In genomic region chr10:69439350-69439739, GRCh38 we compare ENCODE assay signal across 9 cellular contexts. TPM values are rescaled to one million over a fixed set of nuclear protein-coding genes. Genes with fewer than 3 reads are reported as not detected.
DNase-seq lines count a peak whose midpoint lies in the region; ATAC-seq and TF ChIP-seq lines count a peak whose summit lies in the region.
"Had no signal": no experiment of that assay in that cellular context is flagged by ENCODE, and none has a peak within 500 bp of the region (broad histone marks: within the 10 kb centered on the region; RNA-seq: fewer than 3 reads in every experiment).

No MANE protein-coding gene starts in this region.

- TF ChIP-seq EP300 in tibial nerve (IDR thresholded peaks at IDR 0.05): no peak

- ATAC-seq in GM18909 (IDR thresholded peaks at IDR 0.05; ENCODE audit: poor library complexity, unreplicated experiment): no peak

- peaks cover 0 to 14% (median 4%) of the 10 kb centered on the region in 4 donors for H3K4me1 ChIP-seq in tibial nerve

- H3K4me3 ChIP-seq in NB4 (ENCODE audit: low read depth, low read length) (no peak overlapping the region), dorsolateral prefrontal cortex (no peak overlapping the region), tibial nerve (no peak overlapping the region)

- TF ChIP-seq POLR2A in NB4 (IDR thresholded peaks at IDR 0.05; ENCODE audit: extremely low read depth, insufficient read length) (no peak), tibial nerve (IDR thresholded peaks at IDR 0.05) (no peak)

- DNase-seq in CD1c-positive myeloid dendritic cell (ENCODE audit: extremely low spot score): peak; percentile 28
- DNase-seq in NB4 (ENCODE audit: low read depth): peak; percentile 39
- peak; percentile 50 to 88 (median 66) for DNase-seq in dorsolateral prefrontal cortex
- DNase-seq in myocyte (ENCODE audit: low read depth): peak; percentile 98
- DNase-seq in tibial nerve (ENCODE audit: low spot score in 2 of 2): no peak
- no peak for DNase-seq in activated T-cell treated with anti-CD3 and anti-CD28 coated beads, Interleukin-2, amount 50 U/mL, for 48 hours
- DNase-seq in stimulated activated CD4-positive, alpha-beta T cell treated with anti-CD3 and anti-CD28 coated beads, Interleukin-4, amount 100 ng/mL, for 24 hours: no peak

- H3K36me3 ChIP-seq in tibial nerve: no peaks in the 10 kb centered on the region

- intact Hi-C loops in dorsolateral prefrontal cortex (cut with DNase I): no loop called here

- no peaks in the 10 kb centered on the region for H3K9me3 ChIP-seq in tibial nerve

- peak overlapping the region in 1 of 59 donors; percentile 77 for H3K27ac ChIP-seq in dorsolateral prefrontal cortex
- no peak overlapping the region for H3K27ac ChIP-seq in tibial nerve

- WGBS in tibial nerve, 2 donors: 53 to 70% methylated on average over 5 of the region's 5 CpGs

- no peak for TF ChIP-seq CTCF in NB4 (IDR thresholded peaks at IDR 0.05; ENCODE audit: low read depth, low read length)
- TF ChIP-seq CTCF in dorsolateral prefrontal cortex (IDR thresholded peaks at IDR 0.05 in 54 of 56, conservative IDR thresholded peaks at IDR 0.05 in 2 of 56; ENCODE audit: low read depth in 1 of 56, partially characterized antibody in 56 of 56): peak in 6 of 56 donors; percentile 11 to 52 (median 26)
- TF ChIP-seq CTCF in tibial nerve (IDR thresholded peaks at IDR 0.05): no peak

- peaks cover 0 to 5% (median 0%) of the 10 kb centered on the region in 45 donors for H3K27me3 ChIP-seq in dorsolateral prefrontal cortex
- H3K27me3 ChIP-seq in tibial nerve: no peaks in the 10 kb centered on the region

RNA-seq across cellular contexts. Expression of gene TSPAN15, which starts 11.9 kb away (rescaled TPM):
- total RNA-seq in dorsolateral prefrontal cortex: 100 to 1,000 TPM in 10 of 120 experiments, 10 to 100 TPM in 109, 1 to 10 TPM in 1; 8.7 to 188 (median 44.2) TPM
- total RNA-seq in myocyte: 5.5 and 13.2 TPM in 2 replicates
- polyA plus RNA-seq in myocyte (2012): 4.9 TPM
- 100 to 1,000 TPM in 1 of 4 donors, 10 to 100 TPM in 3; 46.9 to 117 (median 92.7) TPM for total RNA-seq in tibial nerve

RNA-seq across cellular contexts. Expression of gene TACR2, which starts 22.6 kb away (rescaled TPM):
- total RNA-seq in dorsolateral prefrontal cortex: 1 to 10 TPM in 27 of 120 experiments, under 1 TPM in 86, not detected in 7; 0.20 to 2.4 (median 0.75) TPM
- total RNA-seq in myocyte: 0.08 TPM in 1 of 2 replicates, not detected in the other
- polyA plus RNA-seq in myocyte (2012): 1.8 TPM
- total RNA-seq in tibial nerve: 1 to 10 TPM in 2 of 4 donors, under 1 TPM in 2; 0.59 to 4.6 (median 1.2) TPM
- total RNA-seq: mononuclear cell had no signal

Comparison
In these comparisons a context has a peak if more than half of its experiments do, and no peak if none do; other contexts are left out.
1. DNase-seq: peak in CD1c-positive myeloid dendritic cell (single experiment), NB4 (single experiment), dorsolateral prefrontal cortex (10 of 10) and myocyte (single experiment); none in tibial nerve (0 of 2), activated T-cell treated with anti-CD3 and anti-CD28 coated beads, Interleukin-2, amount 50 U/mL, for 48 hours (0 of 2) and stimulated activated CD4-positive, alpha-beta T cell treated with anti-CD3 and anti-CD28 coated beads, Interleukin-4, amount 100 ng/mL, for 24 hours (single experiment).